19 cellular contexts compared by ENCODE assay signal in the genomic region with DNA sequence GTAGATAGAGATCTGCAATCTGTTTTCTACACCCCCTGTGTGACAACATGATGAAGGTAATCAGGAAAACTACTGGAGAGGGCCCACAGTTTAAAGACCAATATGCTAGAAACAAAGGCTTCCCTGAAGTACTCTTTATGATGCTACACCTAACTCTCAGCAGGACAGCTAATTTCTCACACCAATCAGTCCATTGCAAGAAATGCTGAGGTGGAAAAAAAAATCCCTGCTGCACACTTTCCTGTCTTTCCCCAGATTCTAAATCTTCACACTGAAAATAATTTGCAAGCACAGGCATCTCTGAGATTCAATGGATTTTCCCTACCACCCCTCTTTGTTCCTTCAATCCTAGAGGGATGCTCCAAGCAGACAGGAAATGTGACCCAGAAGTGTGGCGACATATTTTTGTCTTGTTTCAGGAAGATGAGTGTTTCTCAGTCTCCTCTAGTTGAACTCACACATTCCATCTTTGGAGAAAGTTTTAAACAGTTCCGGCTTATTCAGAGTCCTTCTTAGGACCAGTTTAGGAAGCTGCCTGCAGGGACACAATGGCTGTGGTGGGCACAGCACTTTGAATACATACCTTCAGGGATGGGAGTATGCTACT.
"Had no signal": no experiment of that assay in that cellular context is flagged by ENCODE, and none has a peak within 500 bp of the region (broad histone marks: within the 10 kb centered on the region; RNA-seq: fewer than 3 reads in every experiment).

No MANE protein-coding gene starts in this region.

- H3K4me3 ChIP-seq: esophagus muscularis mucosa, lung, right atrium auricular region, skin epidermis, testis had no signal

- H3K36me3 ChIP-seq: esophagus muscularis mucosa, right atrium auricular region had no signal

- H3K27ac ChIP-seq: esophagus muscularis mucosa, right atrium auricular region, skin epidermis, testis had no signal

- H3K9me3 ChIP-seq: esophagus muscularis mucosa, right atrium auricular region, testis had no signal

- ATAC-seq: activated CD4-positive, CD25-positive, alpha-beta regulatory T cell treated with anti-CD3 and anti-CD28 coated beads, Interleukin-2, amount 50 U/mL, for 24 hours; activated CD8-positive, alpha-beta T cell treated with anti-CD3 and anti-CD28 coated beads, Interleukin-2, amount 10 ng/mL, durations not matched to agents 7 days and 5 days; left cardiac atrium; stimulated activated effector memory CD8-positive, alpha-beta T cell treated with anti-CD3 and anti-CD28 coated beads, Interleukin-12 subunit alpha, Interleukin-12 subunit beta, amount 100 ng/mL, for 72 hours had no signal

- H3K27me3 ChIP-seq: esophagus muscularis mucosa, right atrium auricular region, testis had no signal

- DNase-seq: activated CD4-positive, alpha-beta T cell treated with anti-CD3 and anti-CD28 coated beads, Interleukin-2, amount 10 ng/mL, durations not matched to agents 7 days and 5 days; activated CD8-positive, alpha-beta T cell treated with anti-CD3 and anti-CD28 coated beads, Interleukin-2, amount 10 ng/mL, durations not matched to agents 7 days and 5 days; activated naive CD4-positive, alpha-beta T cell treated with Interleukin-2 at 50 U/mL for 16 hours; activated naive CD8-positive, alpha-beta T cell treated with anti-CD3 and anti-CD28 coated beads, Interleukin-2, amount 10 ng/mL, durations not matched to agents 7 days and 5 days; activated T-cell treated with anti-CD3 and anti-CD28 coated beads, Interleukin-2, amount 50 U/mL, for 24 hours; aorta; cortex of kidney; effector CD4-positive, alpha-beta T cell; left cardiac atrium; midbrain; stimulated activated CD4-positive, alpha-beta T cell treated with anti-CD3 and anti-CD28 coated beads, Interleukin-4, amount 100 ng/mL, for 1 hour; T1000; testis had no signal
